Comparison of ENCODE assay signal across 8 cellular contexts in genomic region chr2:61764035-61764800, GRCh38.
DNase-seq lines count a peak whose midpoint lies in the region; ATAC-seq and TF ChIP-seq lines count a peak whose summit lies in the region.

No MANE protein-coding gene starts in this region.

- H3K9me3 Mint-ChIP-seq in activated naive CD4-positive, alpha-beta T cell treated with anti-CD3 and anti-CD28 coated beads, Interleukin-2, amount 50 U/mL, for 24 hours: peaks cover 8% of the 10 kb centered on the region

- peak overlapping the region; percentile 83 for H3K4me3 ChIP-seq in GM08714 (ENCODE audit: low read length)
- H3K4me3 ChIP-seq in SK-N-MC: peak overlapping the region; percentile 99
- peak overlapping the region; percentile 70 for H3K4me3 ChIP-seq in suprapubic skin

- no peaks in the 10 kb centered on the region for H3K36me3 ChIP-seq in SK-N-MC (ENCODE audit: insufficient read depth, low read length)
- H3K36me3 ChIP-seq in suprapubic skin: no peaks in the 10 kb centered on the region

- H3K4me3 Mint-ChIP-seq in activated naive CD4-positive, alpha-beta T cell treated with anti-CD3 and anti-CD28 coated beads, Interleukin-2, amount 50 U/mL, for 24 hours: peak overlapping the region; percentile 93

- WGBS in suprapubic skin: under 1% methylated on average over 34 of the region's 70 CpGs

- H3K4me1 ChIP-seq in suprapubic skin: peaks cover 11% of the 10 kb centered on the region

- no peaks in the 10 kb centered on the region for H3K27me3 Mint-ChIP-seq in activated naive CD4-positive, alpha-beta T cell treated with anti-CD3 and anti-CD28 coated beads, Interleukin-2, amount 50 U/mL, for 24 hours

- no peaks in the 10 kb centered on the region for H3K27me3 ChIP-seq in suprapubic skin

- TF ChIP-seq EP300 in suprapubic skin (IDR thresholded peaks at IDR 0.05): no peak

- TF ChIP-seq POLR2A in suprapubic skin (IDR thresholded peaks at IDR 0.05): peak; percentile 67 to 94

- peak; percentile 98 for ATAC-seq in HG02588 (IDR thresholded peaks at IDR 0.05; ENCODE audit: unreplicated experiment)

- H3K9me3 ChIP-seq in SK-N-MC (ENCODE audit: low read depth, low read length) (no peaks in the 10 kb centered on the region), suprapubic skin (no peaks in the 10 kb centered on the region)

- peak; percentile 93 for DNase-seq in NCI-H1048 (lab: John Stamatoyannopoulos, UW)
- peak; percentile 76 for DNase-seq in SK-N-MC (ENCODE audit: low read depth, low spot score)
- peak; percentile 99 for DNase-seq in globus pallidus (ENCODE audit: low spot score)
- DNase-seq in nucleus accumbens (lab: John Stamatoyannopoulos, UW): peak; percentile 74 to 99 (median 96)
- DNase-seq in suprapubic skin (ENCODE audit: low spot score in 2 of 2): peak; percentile 99

- peak overlapping the region; percentile 95 for H3K27ac Mint-ChIP-seq in activated naive CD4-positive, alpha-beta T cell treated with anti-CD3 and anti-CD28 coated beads, Interleukin-2, amount 50 U/mL, for 24 hours

- H3K27ac ChIP-seq in SK-N-MC: peak overlapping the region; percentile 96
- H3K27ac ChIP-seq in suprapubic skin: peak overlapping the region; percentile 98

- H3K36me3 Mint-ChIP-seq in activated naive CD4-positive, alpha-beta T cell treated with anti-CD3 and anti-CD28 coated beads, Interleukin-2, amount 50 U/mL, for 24 hours: peaks cover 6% of the 10 kb centered on the region

- TF ChIP-seq CTCF in suprapubic skin (IDR thresholded peaks at IDR 0.05): no peak

- H3K9ac ChIP-seq in SK-N-MC (ENCODE audit: insufficient read length): peak overlapping the region; percentile 95

- peaks cover 23% of the 10 kb centered on the region for H3K4me1 Mint-ChIP-seq in activated naive CD4-positive, alpha-beta T cell treated with anti-CD3 and anti-CD28 coated beads, Interleukin-2, amount 50 U/mL, for 24 hours

Comparison
In these comparisons a context has a peak if more than half of its experiments do, and no peak if none do; other contexts are left out.
1. Peak in every context shown above with its lines: DNase-seq, ATAC-seq, H3K4me3 ChIP-seq and H3K27ac ChIP-seq.